In the genomic region with DNA sequence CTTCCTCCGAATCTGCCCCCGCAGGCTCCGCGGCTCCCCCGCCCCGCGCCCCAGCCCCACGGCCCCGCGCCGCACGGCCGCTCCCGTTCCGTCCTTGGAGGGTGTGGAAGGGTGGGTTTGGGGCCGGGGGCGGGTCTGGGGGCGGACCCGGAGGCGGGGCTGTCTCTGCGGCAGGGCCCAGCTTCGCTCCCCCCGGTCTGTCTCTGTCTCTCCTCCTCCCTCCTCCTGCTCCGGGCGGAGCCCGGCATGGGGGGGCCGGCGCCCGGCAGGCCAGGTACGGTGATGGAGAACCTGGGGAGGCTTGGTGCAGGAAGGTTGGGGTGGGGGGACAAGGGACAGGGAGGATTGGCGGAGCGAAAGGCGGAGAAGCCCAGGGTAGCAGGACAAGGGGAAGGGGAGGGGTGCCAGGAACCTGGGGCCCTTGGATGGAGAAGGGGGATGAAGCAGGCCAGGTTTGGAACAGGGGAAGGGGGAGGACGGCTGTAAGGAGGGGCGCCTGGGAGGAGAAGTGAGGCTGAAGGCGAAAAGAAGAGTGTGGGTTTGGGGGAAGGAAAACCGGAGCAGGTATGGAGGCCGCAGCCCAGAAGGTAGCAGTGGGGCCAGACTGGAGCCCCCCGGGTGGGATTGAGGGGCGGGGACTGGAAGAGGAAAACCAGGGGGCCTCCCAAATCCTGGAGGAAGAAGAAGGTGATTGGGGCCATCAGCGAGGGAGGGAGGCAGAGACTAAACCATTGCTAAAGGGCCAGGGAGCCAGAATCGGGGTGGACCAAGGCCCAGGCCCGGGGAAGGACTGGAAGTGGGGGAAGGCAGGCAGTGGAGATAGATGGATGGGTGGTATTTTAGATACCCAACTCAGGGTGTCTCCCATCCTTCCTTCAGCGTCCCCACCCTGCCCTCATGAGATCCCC, we compare ENCODE assay signal across 8 cellular contexts. TPM values are rescaled to one million over a fixed set of nuclear protein-coding genes. Genes with fewer than 3 reads are reported as not detected.
DNase-seq lines count a peak whose midpoint lies in the region; ATAC-seq and TF ChIP-seq lines count a peak whose summit lies in the region.

A gene (plus strand): TSS at position 200 of the 908 bp plus-strand sequence. CDS start 1,385 bp downstream, outside the sequence.

- H3K36me3 ChIP-seq in RWPE2 (ENCODE audit: low read depth) (no peaks in the 10 kb centered on the region), ascending aorta (no peaks in the 10 kb centered on the region), psoas muscle (ENCODE audit: insufficient read depth in 1 of 2, low read depth in 1 of 2) (no peaks in the 10 kb centered on the region)

- H3K9me3 ChIP-seq in RWPE2 (ENCODE audit: severe bottlenecking) (no peaks in the 10 kb centered on the region), ascending aorta (no peaks in the 10 kb centered on the region), right cardiac atrium (ENCODE audit: control insufficient read depth, low read length) (no peaks in the 10 kb centered on the region), psoas muscle (no peaks in the 10 kb centered on the region)

- H3K4me3 ChIP-seq in RWPE2 (ENCODE audit: severe bottlenecking) (peak within 1 kb of the TSS; percentile 78), ascending aorta (peak within 1 kb of the TSS; percentile 61 to 76), right cardiac atrium (ENCODE audit: low read length) (peak within 1 kb of the TSS; percentile 71), psoas muscle (peak within 1 kb of the TSS; percentile 70)

- ATAC-seq in GM18502 (IDR thresholded peaks at IDR 0.05; ENCODE audit: poor library complexity, unreplicated experiment) = peak; percentile 35
- ATAC-seq in HG03342 (IDR thresholded peaks at IDR 0.05; ENCODE audit: unreplicated experiment) = peak; percentile 12
- ATAC-seq in RWPE2 (ENCODE audit: low read depth) = peak; percentile 41
- peak; percentile 38 to 68 for ATAC-seq in right cardiac atrium
- ATAC-seq in psoas muscle = no peak
- ATAC-seq in HG03135 (IDR thresholded peaks at IDR 0.05; ENCODE audit: unreplicated experiment) = no peak

- DNase-seq in RWPE2 (ENCODE audit: low spot score) (no peak), ascending aorta (ENCODE audit: low spot score in 2 of 2) (no peak), right cardiac atrium (peak; percentile 55 to 87 (median 83)), psoas muscle (no peak), CD1c-positive myeloid dendritic cell (ENCODE audit: extremely low spot score) (no peak)

- WGBS in right cardiac atrium = 20% methylated on average over 44 of the region's 44 CpGs
- 31 to 58% (median 57%) methylated on average over 18 to 44 of the region's 44 CpGs for WGBS in psoas muscle, 3 donors

- intact Hi-C loops in ascending aorta (cut with DNase I) (loop anchor here (1.0 to 5.0 kb wide), 3 partner anchors 15 to 368 kb away; a partner anchor contains a TSS), right cardiac atrium (cut with DNase I) (loop anchor here in 1 of 4 donors (5.0 kb wide), 1 partner anchor 73 kb away; no protein-coding TSS in a partner anchor), psoas muscle (cut with DNase I) (loop anchor here in 1 of 2 donors (2.0 kb wide), 1 partner anchor 15 kb away; no protein-coding TSS in a partner anchor)

- H3K4me1 ChIP-seq in RWPE2 (ENCODE audit: insufficient read depth, poor library complexity, severe bottlenecking) = no peaks in the 10 kb centered on the region
- peaks cover 8 to 16% of the 10 kb centered on the region in 2 donors for H3K4me1 ChIP-seq in ascending aorta
- peaks cover 3% of the 10 kb centered on the region for H3K4me1 ChIP-seq in right cardiac atrium (ENCODE audit: control insufficient read depth, insufficient read depth, low read length)
- H3K4me1 ChIP-seq in psoas muscle = peaks cover 4% of the 10 kb centered on the region

- TF ChIP-seq CTCF in RWPE2 (IDR thresholded peaks at IDR 0.05; ENCODE audit: poor library complexity, severe bottlenecking) (no peak), ascending aorta (IDR thresholded peaks at IDR 0.05) (no peak), psoas muscle (IDR thresholded peaks at IDR 0.05) (no peak)

- H3K27me3 ChIP-seq in RWPE2 (ENCODE audit: insufficient read depth, poor library complexity, severe bottlenecking) (no peaks in the 10 kb centered on the region), ascending aorta (no peaks in the 10 kb centered on the region), right cardiac atrium (ENCODE audit: control insufficient read depth, insufficient read depth) (no peaks in the 10 kb centered on the region), psoas muscle (ENCODE audit: insufficient read depth in 3 of 3, low read length in 2 of 3) (no peaks in the 10 kb centered on the region)

- H3K27ac ChIP-seq in RWPE2 (ENCODE audit: poor library complexity, severe bottlenecking) (peak within 1 kb of the TSS; percentile 33), ascending aorta (no peak within 1 kb of the TSS), right cardiac atrium (ENCODE audit: low read length) (no peak within 1 kb of the TSS), psoas muscle (no peak within 1 kb of the TSS)

RNA-seq across cellular contexts. Expression of the gene that starts here (rescaled TPM):
- 0.96 TPM for total RNA-seq in ascending aorta
- 1 to 10 TPM in 1 of 4 donors, under 1 TPM in 3; 0.39 to 1.1 (median 0.65) TPM for total RNA-seq in right cardiac atrium
- 0.79 TPM for polyA plus RNA-seq in right cardiac atrium
- total RNA-seq in psoas muscle = under 1 TPM; 0.08 to 0.32 (median 0.12) TPM
- under 1 TPM; 0.12 to 0.23 (median 0.21) TPM for polyA plus RNA-seq in psoas muscle

Comparison
In these comparisons a context has a peak if more than half of its experiments do, and no peak if none do; other contexts are left out.
1. ATAC-seq: peak in GM18502 (single experiment), HG03342 (single experiment), RWPE2 (single experiment) and right cardiac atrium (2 of 2); none in psoas muscle (0 of 4) and HG03135 (single experiment).
2. DNase-seq: peak in right cardiac atrium (3 of 3); none in RWPE2 (single experiment), ascending aorta (0 of 2), psoas muscle (0 of 2) and CD1c-positive myeloid dendritic cell (single experiment).
3. Peak in every context shown above with its lines, with median percentiles within 50 percentile points of each other: H3K4me3 ChIP-seq.